25 cellular contexts compared by ENCODE assay signal in genomic region chr15:78260489-78260888, GRCh38. TPM values are rescaled to one million over a fixed set of nuclear protein-coding genes. Genes with fewer than 3 reads are reported as not detected.
DNase-seq lines count a peak whose midpoint lies in the region; ATAC-seq, FAIRE-seq and TF ChIP-seq lines count a peak whose summit lies in the region.
"Had no signal": no experiment of that assay in that cellular context is flagged by ENCODE, and none has a peak within 500 bp of the region (broad histone marks: within the 10 kb centered on the region; RNA-seq: fewer than 3 reads in every experiment).

No MANE protein-coding gene starts in this region.

- no peak overlapping the region for H2AK5ac ChIP-seq in neuronal stem cell (ENCODE audit: low read depth, low read length)

- H3K4me3 ChIP-seq in left ventricle myocardium inferior (no peak overlapping the region), neuronal stem cell (ENCODE audit: low read length in 2 of 2) (no peak overlapping the region)
- H3K4me3 ChIP-seq: BLaER1 treated with 17β-estradiol and CSF1 and Interleukin-3, amounts not matched to agents 10 nM and 100 nM; GM12878; Peyer's patch; SJCRH30 had no signal

- H3K27me3 ChIP-seq in left ventricle myocardium inferior (ENCODE audit: low read depth) (no peaks in the 10 kb centered on the region), neuronal stem cell (ENCODE audit: control insufficient read depth in 3 of 3, insufficient read depth in 3 of 3, low read depth in 1 of 3, low read length in 3 of 3) (peaks cover 0 to 7% (median 7%) of the 10 kb centered on the region in 3 experiments)
- H3K27me3 ChIP-seq: Peyer's patch, SJCRH30 had no signal

- H3K79me1 ChIP-seq in neuronal stem cell (ENCODE audit: low read depth, low read length) = no peaks in the 10 kb centered on the region

- peaks cover 14% of the 10 kb centered on the region for H3K4me1 ChIP-seq in left ventricle myocardium inferior
- peaks cover 0 to 4% of the 10 kb centered on the region in 2 donors for H3K4me1 ChIP-seq in neuronal stem cell (ENCODE audit: control insufficient read depth in 2 of 2, insufficient read depth in 1 of 2, low read depth in 1 of 2, low read length in 2 of 2)
- H3K4me1 ChIP-seq: Caco-2 had no signal

- intact Hi-C loops in cardiac septum (cut with DNase I) (no loop called here), left ventricle myocardium inferior (cut with micrococcal nuclease) (no loop called here)

- no peak overlapping the region for H4K91ac ChIP-seq in neuronal stem cell (ENCODE audit: low read depth, low read length, poor library complexity)

- no CpG with 5 or more reads among the region's 2 CpGs for WGBS in neuronal stem cell (ENCODE audit: extremely low coverage in 2 of 2, insufficient read length in 2 of 2, insufficient replicate concordance in 1 of 2), 2 donors

- H4K8ac ChIP-seq in neuronal stem cell (ENCODE audit: low read depth, low read length) = no peak overlapping the region

- H3K9me3 ChIP-seq in left ventricle myocardium inferior (replicated peaks) = no peaks in the 10 kb centered on the region
- no peaks in the 10 kb centered on the region for H3K9me3 ChIP-seq in neuronal stem cell (replicated peaks in 1 of 2; ENCODE audit: control insufficient read depth in 2 of 2, insufficient read depth in 1 of 2, low read depth in 1 of 2, low read length in 2 of 2)
- H3K9me3 ChIP-seq: Caco-2, Peyer's patch, SJCRH30 had no signal

- no peak overlapping the region for H3K4ac ChIP-seq in neuronal stem cell (ENCODE audit: low read length)

- no peak for ATAC-seq in omental fat pad (ENCODE audit: low FRiP score)
- ATAC-seq: GM12878, HCT116 had no signal

- no peak overlapping the region for H2BK12ac ChIP-seq in neuronal stem cell (ENCODE audit: low read length)

- no peak overlapping the region for H2BK15ac ChIP-seq in neuronal stem cell (ENCODE audit: low read length)

- H3K36me3 ChIP-seq in left ventricle myocardium inferior = no peaks in the 10 kb centered on the region
- H3K36me3 ChIP-seq in neuronal stem cell (replicated peaks in 1 of 2; ENCODE audit: control insufficient read depth in 2 of 2, insufficient read depth in 2 of 2, low read length in 2 of 2) = no peaks in the 10 kb centered on the region
- H3K36me3 ChIP-seq: BLaER1 treated with 17β-estradiol and CSF1 and Interleukin-3, amounts not matched to agents 10 nM and 100 nM; Peyer's patch; SJCRH30 had no signal

- no peak overlapping the region for H2BK120ac ChIP-seq in neuronal stem cell (ENCODE audit: low read depth, low read length)

- H2AFZ ChIP-seq in neuronal stem cell (ENCODE audit: low read length) = peak overlapping the region; percentile 88

- H3K27ac ChIP-seq in left ventricle myocardium inferior (replicated peaks) = no peak overlapping the region
- H3K27ac ChIP-seq in neuronal stem cell (replicated peaks; ENCODE audit: low read length) = no peak overlapping the region
- H3K27ac ChIP-seq: 22Rv1; BLaER1 treated with 17β-estradiol and CSF1 and Interleukin-3, amounts not matched to agents 10 nM and 100 nM; Peyer's patch; SJCRH30 had no signal

- H3K9ac ChIP-seq in neuronal stem cell (ENCODE audit: low read depth, low read length, poor library complexity) = no peak overlapping the region
- H3K9ac ChIP-seq: BLaER1 treated with 17β-estradiol and CSF1 and Interleukin-3, amounts not matched to agents 10 nM and 100 nM had no signal

- no peak overlapping the region for H3K23ac ChIP-seq in neuronal stem cell (ENCODE audit: low read depth, low read length, poor library complexity)

- TF ChIP-seq CTCF in left ventricle myocardium inferior (IDR thresholded peaks at IDR 0.05; ENCODE audit: borderline replicate concordance) (no peak), omental fat pad (IDR thresholded peaks at IDR 0.05) (no peak)

- H3K18ac ChIP-seq in neuronal stem cell (ENCODE audit: low read length) = no peak overlapping the region

- peak; percentile 67 for DNase-seq in cardiac septum (ENCODE audit: low spot score)
- no peak for DNase-seq in left ventricle myocardium inferior
- peak; percentile 59 for DNase-seq in globus pallidus (ENCODE audit: low spot score)
- DNase-seq in neuronal stem cell (ENCODE audit: low spot score) = no peak
- DNase-seq in omental fat pad (ENCODE audit: low spot score) = no peak
- DNase-seq in putamen (ENCODE audit: low spot score) = no peak
- no peak for DNase-seq in RCC 7860 (ENCODE audit: low spot score)
- no peak for DNase-seq in HCEC 1CT
- DNase-seq: Caco-2; CD4-positive, alpha-beta memory T cell; DMS 273 treated with DMSO at 0.1 percent for 48 hours; DND-41; Karpas-422; NCI-H1694; NCI-H2081; NCI-H2171; Peyer's patch; SJCRH30 had no signal

- H3K4me2 ChIP-seq in neuronal stem cell (ENCODE audit: insufficient read depth, low read length, poor library complexity, severe bottlenecking) = no peak overlapping the region
- H3K4me2 ChIP-seq: BLaER1 treated with 17β-estradiol and CSF1 and Interleukin-3, amounts not matched to agents 10 nM and 100 nM had no signal

- FAIRE-seq in RCC 7860 (lab: Jason Lieb, UNC) = no peak
- FAIRE-seq: GM12878 had no signal

- no peak overlapping the region for H2BK5ac ChIP-seq in neuronal stem cell (ENCODE audit: low read length)

- H3K14ac ChIP-seq in neuronal stem cell (ENCODE audit: low read length) = no peak overlapping the region

RNA-seq across cellular contexts. Expression of gene DNAJA4, which starts 3.9 kb away (rescaled TPM):
- total RNA-seq in cardiac septum (150 TPM), left ventricle myocardium inferior (115 TPM), omental fat pad (10 to 100 TPM; 19.0 to 88.6 (median 28.9) TPM)
- 0.08 TPM for polyA plus RNA-seq in neuronal stem cell (2013, experiment 1 of 2)
- 0.06 TPM for polyA plus RNA-seq in neuronal stem cell (2013, experiment 2 of 2)
- total RNA-seq: MCF 10A, OCI-LY7, SJCRH30 had no signal

RNA-seq across cellular contexts. Expression of gene ACSBG1, which starts 26.1 kb away (rescaled TPM):
- total RNA-seq in cardiac septum = not detected
- 0.25 TPM for total RNA-seq in left ventricle myocardium inferior
- 0.57 TPM for polyA plus RNA-seq in neuronal stem cell (2013, experiment 1 of 2)
- 0.93 TPM for polyA plus RNA-seq in neuronal stem cell (2013, experiment 2 of 2)
- not detected for total RNA-seq in omental fat pad
- total RNA-seq: Caco-2; CD4-positive, alpha-beta memory T cell; MCF 10A; Peyer's patch had no signal
- polyA plus RNA-seq: CD4-positive, alpha-beta memory T cell; IgD-negative memory B cell had no signal

RNA-seq across cellular contexts. Expression of gene SKIC8, which starts 38.9 kb away (rescaled TPM):
- total RNA-seq in cardiac septum = 33.3 TPM
- total RNA-seq in left ventricle myocardium inferior = 24.6 TPM
- 34.0 TPM for polyA plus RNA-seq in neuronal stem cell (2013, experiment 1 of 2)
- 34.5 TPM for polyA plus RNA-seq in neuronal stem cell (2013, experiment 2 of 2)
- total RNA-seq in omental fat pad = 10 to 100 TPM; 40.1 to 72.4 (median 65.4) TPM

Comparison
In these comparisons a context has a peak if more than half of its experiments do, and no peak if none do; other contexts are left out.
1. DNase-seq: peak in cardiac septum (single experiment) and globus pallidus (single experiment); none in left ventricle myocardium inferior (single experiment), neuronal stem cell (single experiment), omental fat pad (single experiment), putamen (single experiment), RCC 7860 (single experiment) and HCEC 1CT (single experiment).